ENCODE assay signal across 29 cellular contexts in the genomic region with DNA sequence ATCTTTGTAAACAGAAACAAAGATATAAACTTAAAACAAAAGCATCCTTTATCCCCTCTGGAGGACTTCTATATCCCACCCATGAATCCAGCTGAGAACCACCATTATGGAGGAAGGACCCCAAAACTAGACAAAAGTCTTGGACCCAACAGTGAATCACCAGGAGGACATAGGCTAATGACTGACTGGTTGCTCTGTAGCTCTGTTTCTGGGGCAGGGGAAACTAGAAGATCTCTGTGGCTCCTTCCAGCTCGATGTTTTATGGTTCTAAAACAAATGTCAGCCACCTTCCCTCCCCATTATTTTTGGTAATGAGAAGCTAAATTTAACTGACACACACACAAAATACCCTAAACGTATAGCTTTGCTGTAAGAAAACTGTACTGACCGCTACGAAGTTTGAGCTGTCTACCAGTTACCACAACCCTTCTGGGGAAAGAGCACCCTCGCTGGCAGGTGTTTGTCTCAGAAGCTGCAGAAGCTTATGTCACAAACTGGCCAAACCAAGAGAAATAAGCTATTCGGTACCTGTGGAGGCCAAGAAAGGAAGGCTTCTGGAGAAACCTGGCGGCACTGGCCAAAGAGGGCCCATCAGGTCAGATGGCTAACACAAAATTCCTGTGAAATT. TPM values are rescaled to one million over a fixed set of nuclear protein-coding genes. Genes with fewer than 3 reads are reported as not detected.
A peak's percentile ranks its signal among the peaks of the same experiment; 100 is the strongest.
DNase-seq lines count a peak whose midpoint lies in the region; ATAC-seq and TF ChIP-seq lines count a peak whose summit lies in the region.
"Had no signal": no experiment of that assay in that cellular context is flagged by ENCODE, and none has a peak within 500 bp of the region (broad histone marks: within the 10 kb centered on the region; RNA-seq: fewer than 3 reads in every experiment).

No MANE protein-coding gene starts in this region.

- in situ Hi-C loops in ACHN (cut with HindIII; ENCODE audit: low pct_ligation_motif_present, low pct_unique_long_range_greater_than_20kb, low sequenced_read_pairs) = no loop called here

- TF ChIP-seq CTCF in WTC11 (IDR thresholded peaks at IDR 0.05) = no peak

- intact Hi-C loops in Right ventricle myocardium superior (cut with DNase I) (no loop called here), posterior cingulate gyrus (cut with DNase I) (no loop called here)

- H3K4me3 Mint-ChIP-seq in WTC11 = no peak overlapping the region
- H3K4me3 Mint-ChIP-seq: activated CD4-positive, alpha-beta memory T cell treated with anti-CD3 and anti-CD28 coated beads for 36 hours; activated naive CD8-positive, alpha-beta T cell treated with anti-CD3 and anti-CD28 coated beads, Interleukin-2, amount 10 ng/mL, durations not matched to agents 7 days and 5 days; B cell; naive thymus-derived CD8-positive, alpha-beta T cell had no signal

- no peaks in the 10 kb centered on the region; the same call in 1 of the 2 replicates for H3K36me3 Mint-ChIP-seq in WTC11
- H3K36me3 Mint-ChIP-seq: activated CD4-positive, alpha-beta memory T cell treated with anti-CD3 and anti-CD28 coated beads for 36 hours; naive thymus-derived CD8-positive, alpha-beta T cell had no signal

- ATAC-seq in GM19351 (IDR thresholded peaks at IDR 0.05; ENCODE audit: unreplicated experiment) (peak; percentile 62), HG02798 (IDR thresholded peaks at IDR 0.05; ENCODE audit: poor library complexity, unreplicated experiment) (peak; percentile 77), GM18870 (IDR thresholded peaks at IDR 0.05; ENCODE audit: unreplicated experiment) (no peak), Right ventricle myocardium superior (ENCODE audit: poor library complexity) (no peak), WTC11 (no peak)
- ATAC-seq: gastroesophageal sphincter; left lobe of liver; naive thymus-derived CD8-positive, alpha-beta T cell had no signal

- no peaks in the 10 kb centered on the region for H3K27me3 Mint-ChIP-seq in WTC11 (ENCODE audit: low read depth)
- H3K27me3 Mint-ChIP-seq: activated CD4-positive, alpha-beta memory T cell treated with anti-CD3 and anti-CD28 coated beads for 36 hours had no signal

- POLR2A ChIA-PET in WTC11 (lab: Charles Lee) = interaction anchor here (0.9 to 1.2 kb wide), 2 partner anchors 12 to 37 kb away, joined by 3 read pairs; partner anchors contain the start of gene MB21D2

- H3K27ac Mint-ChIP-seq in WTC11 = no peak overlapping the region
- H3K27ac Mint-ChIP-seq: activated CD4-positive, alpha-beta memory T cell treated with anti-CD3 and anti-CD28 coated beads for 36 hours; activated naive CD8-positive, alpha-beta T cell treated with anti-CD3 and anti-CD28 coated beads, Interleukin-2, amount 10 ng/mL, durations not matched to agents 7 days and 5 days; B cell; naive thymus-derived CD8-positive, alpha-beta T cell had no signal

- CTCF ChIA-PET in WTC11 (lab: Charles Lee) = interaction anchor here (1.1 kb wide), 1 partner anchor 68 kb away, joined by 3 read pairs; no protein-coding TSS in a partner anchor

- no peaks in the 10 kb centered on the region for H3K9me3 Mint-ChIP-seq in WTC11
- H3K9me3 Mint-ChIP-seq: activated CD4-positive, alpha-beta memory T cell treated with anti-CD3 and anti-CD28 coated beads for 36 hours; activated naive CD8-positive, alpha-beta T cell treated with anti-CD3 and anti-CD28 coated beads, Interleukin-2, amount 10 ng/mL, durations not matched to agents 7 days and 5 days had no signal

- peaks cover 65% of the 10 kb centered on the region for H3K4me1 Mint-ChIP-seq in WTC11
- H3K4me1 Mint-ChIP-seq: B cell; naive thymus-derived CD8-positive, alpha-beta T cell had no signal

- DNase-seq in ACHN (peak; percentile 21), RPMI8226 (peak; percentile 8), Right ventricle myocardium superior (no peak), posterior cingulate gyrus (no peak), WTC11 (ENCODE audit: low spot score) (no peak)
- DNase-seq: 8988T; activated CD4-positive, alpha-beta memory T cell treated with anti-CD3 and anti-CD28 coated beads for 36 hours; activated CD4-positive, CD25-positive, alpha-beta regulatory T cell; activated CD8-positive, alpha-beta memory T cell treated with anti-CD3 and anti-CD28 coated beads, Interleukin-2, amount 50 U/mL, for 48 hours; activated effector memory CD4-positive, alpha-beta T cell treated with anti-CD3 and anti-CD28 coated beads, Interleukin-2, amount 50 U/mL, for 16 hours; activated naive CD8-positive, alpha-beta T cell treated with anti-CD3 and anti-CD28 coated beads, Interleukin-2, amount 10 ng/mL, durations not matched to agents 7 days and 5 days; central memory CD4-positive, alpha-beta T cell; dermis blood vessel endothelial cell; hypothalamus; Kasumi-1; naive thymus-derived CD8-positive, alpha-beta T cell; NCI-H1930; NCI-H226; NCI-H748 treated with DMSO at 0.1 percent for 48 hours; retina; SHP77 treated with DMSO at 0.1 percent for 48 hours; stimulated activated CD4-positive, alpha-beta T cell treated with anti-CD3 and anti-CD28 coated beads, Interleukin-2, amount 100 ng/mL, for 24 hours; SW 1271 had no signal

TF ChIP-seq in WTC11, 78 proteins besides CTCF, POLR2A, EP300 and RAD21:
- no peak for TF ChIP-seq SMAD4 (CRISPR knock-in tag; IDR thresholded peaks at IDR 0.05)
- no peak for TF ChIP-seq ZNF671 (CRISPR knock-in tag; IDR thresholded peaks at IDR 0.05)
- TF ChIP-seq ZNF281 (CRISPR knock-in tag; IDR thresholded peaks at IDR 0.05) = no peak
- no peak for TF ChIP-seq ZNF416 (CRISPR knock-in tag; IDR thresholded peaks at IDR 0.05)
- no peak for TF ChIP-seq JUN (CRISPR knock-in tag; IDR thresholded peaks at IDR 0.05)
- no peak for TF ChIP-seq ETV6 (CRISPR knock-in tag; IDR thresholded peaks at IDR 0.05)
- TF ChIP-seq, protein P1, sequence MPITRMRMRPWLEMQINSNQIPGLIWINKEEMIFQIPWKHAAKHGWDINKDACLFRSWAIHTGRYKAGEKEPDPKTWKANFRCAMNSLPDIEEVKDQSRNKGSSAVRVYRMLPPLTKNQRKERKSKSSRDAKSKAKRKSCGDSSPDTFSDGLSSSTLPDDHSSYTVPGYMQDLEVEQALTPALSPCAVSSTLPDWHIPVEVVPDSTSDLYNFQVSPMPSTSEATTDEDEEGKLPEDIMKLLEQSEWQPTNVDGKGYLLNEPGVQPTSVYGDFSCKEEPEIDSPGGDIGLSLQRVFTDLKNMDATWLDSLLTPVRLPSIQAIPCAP (CRISPR knock-in tag; IDR thresholded peaks at IDR 0.05) = no peak

RNA-seq across cellular contexts. Expression of gene MB21D2, which starts 36.4 kb away (rescaled TPM):
- 1.7 TPM for total RNA-seq in Right ventricle myocardium superior
- total RNA-seq in WTC11 (2021) = 14.0 to 19.7 TPM (median 15.5 TPM) in 3 replicates

Comparison
In these comparisons a context has a peak if more than half of its experiments do, and no peak if none do; other contexts are left out.
1. DNase-seq: peak in ACHN (single experiment) and RPMI8226 (single experiment); none in Right ventricle myocardium superior (single experiment), posterior cingulate gyrus (0 of 10) and WTC11 (single experiment).
2. ATAC-seq: peak in GM19351 (single experiment) and HG02798 (single experiment); none in GM18870 (single experiment), Right ventricle myocardium superior (single experiment) and WTC11 (single experiment).